In the genomic region with DNA sequence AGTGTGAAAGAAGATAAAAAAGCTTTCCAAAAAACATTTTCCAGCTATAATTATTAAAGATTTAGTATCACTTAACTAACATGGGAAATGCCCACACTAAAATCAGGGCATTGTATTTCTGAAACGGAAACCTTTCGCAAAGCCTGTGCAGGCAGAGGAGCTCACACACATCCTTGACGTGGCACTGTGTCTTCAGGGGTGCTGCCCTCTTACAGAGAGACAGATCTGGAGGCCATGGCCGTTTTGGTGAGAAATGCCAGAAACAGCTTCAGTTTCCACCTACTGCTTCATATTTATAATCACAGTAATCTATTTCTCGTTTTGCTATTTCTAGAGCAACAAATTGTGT, we compare ENCODE assay signal across 22 cellular contexts. TPM values are rescaled to one million over a fixed set of nuclear protein-coding genes. Genes with fewer than 3 reads are reported as not detected.
DNase-seq lines count a peak whose midpoint lies in the region; ATAC-seq and TF ChIP-seq lines count a peak whose summit lies in the region.
"Had no signal": no experiment of that assay in that cellular context is flagged by ENCODE, and none has a peak within 500 bp of the region (broad histone marks: within the 10 kb centered on the region; RNA-seq: fewer than 3 reads in every experiment).

No MANE protein-coding gene starts in this region.

- no peak overlapping the region for H3K4me3 Mint-ChIP-seq in effector memory CD8-positive, alpha-beta T cell
- peak overlapping the region; percentile 56 for H3K4me3 Mint-ChIP-seq in natural killer cell treated with Interleukin-12 subunit alpha and Interleukin-12 subunit beta and Interleukin-15 and Interleukin-18, amount 100 ng/mL, for 72 hours
- H3K4me3 Mint-ChIP-seq: HFFc6 had no signal

- H3K9me3 ChIP-seq in cardiac muscle cell (ENCODE audit: low read depth) (no peaks in the 10 kb centered on the region), thyroid gland (no peaks in the 10 kb centered on the region)
- H3K9me3 ChIP-seq: SJCRH30 had no signal

- H3K27ac ChIP-seq in cardiac muscle cell = peak overlapping the region; percentile 81
- peak overlapping the region; percentile 69 to 92 (median 80) for H3K27ac ChIP-seq in thyroid gland
- H3K27ac ChIP-seq: 22Rv1, C4-2B, KMS-11, SJCRH30 had no signal

- no peaks in the 10 kb centered on the region for H3K27me3 Mint-ChIP-seq in effector memory CD8-positive, alpha-beta T cell
- peaks cover 0 to 3% of the 10 kb centered on the region in 2 donors for H3K27me3 Mint-ChIP-seq in natural killer cell treated with Interleukin-12 subunit alpha and Interleukin-12 subunit beta and Interleukin-15 and Interleukin-18, amount 100 ng/mL, for 72 hours

- H3K27me3 ChIP-seq in cardiac muscle cell (no peaks in the 10 kb centered on the region), thyroid gland (no peaks in the 10 kb centered on the region)
- H3K27me3 ChIP-seq: SJCRH30 had no signal

- H3K36me3 ChIP-seq in cardiac muscle cell (peaks cover 53% of the 10 kb centered on the region), thyroid gland (peaks cover 7 to 12% of the 10 kb centered on the region in 2 donors)

- DNase-seq in cardiac muscle cell (ENCODE audit: low read depth in 1 of 2, low spot score in 1 of 2) = no peak
- no peak for DNase-seq in cardiac septum (ENCODE audit: low spot score)
- DNase-seq in effector memory CD8-positive, alpha-beta T cell = no peak
- DNase-seq in natural killer cell treated with Interleukin-12 subunit alpha and Interleukin-12 subunit beta and Interleukin-15 and Interleukin-18, amount 100 ng/mL, for 72 hours (ENCODE audit: low spot score) = peak; percentile 64
- DNase-seq in thyroid gland = no peak
- no peak for DNase-seq in COLO829 (ENCODE audit: low spot score)
- DNase-seq in OCI-M1 (lab: John Stamatoyannopoulos, UW) = no peak
- DNase-seq: AML-193, DMS153, GDM1, HFFc6, NCI-H1417, NCI-H187, NCI-H2227 treated with DMSO at 0.1 percent for 48 hours, NCI-H524, NCI-H82, SJCRH30 had no signal

- TF ChIP-seq POLR2A in thyroid gland (IDR thresholded peaks at IDR 0.05) = no peak

- intact Hi-C loops in cardiac septum (cut with DNase I) = no loop called here
- intact Hi-C loops in thyroid gland (cut with DNase I) = no loop called here

- ATAC-seq in effector memory CD8-positive, alpha-beta T cell (replicated peaks) = peak; percentile 48
- ATAC-seq in natural killer cell treated with Interleukin-12 subunit alpha and Interleukin-12 subunit beta and Interleukin-15 and Interleukin-18, amount 100 ng/mL, for 72 hours = peak; percentile 85 to 88
- ATAC-seq in HG02610 (IDR thresholded peaks at IDR 0.05; ENCODE audit: unreplicated experiment) = no peak
- ATAC-seq: GM12878 had no signal

- no peak for TF ChIP-seq CTCF in cardiac muscle cell (IDR thresholded peaks at IDR 0.05; ENCODE audit: low read depth, low read length)
- no peak for TF ChIP-seq CTCF in thyroid gland (IDR thresholded peaks at IDR 0.05)

- WGBS in thyroid gland, 2 donors = 72 to 85% methylated on average over 5 of the region's 5 CpGs

- peaks cover 29% of the 10 kb centered on the region for H3K4me1 ChIP-seq in cardiac muscle cell (ENCODE audit: low read depth)
- peaks cover 44 to 64% of the 10 kb centered on the region in 2 donors for H3K4me1 ChIP-seq in thyroid gland
- H3K4me1 ChIP-seq: SJCRH30 had no signal

- H3K9me3 Mint-ChIP-seq in effector memory CD8-positive, alpha-beta T cell = no peaks in the 10 kb centered on the region
- no peaks in the 10 kb centered on the region for H3K9me3 Mint-ChIP-seq in natural killer cell treated with Interleukin-12 subunit alpha and Interleukin-12 subunit beta and Interleukin-15 and Interleukin-18, amount 100 ng/mL, for 72 hours
- H3K9me3 Mint-ChIP-seq: HFFc6 had no signal

- peaks cover 6 to 17% of the 10 kb centered on the region in 2 donors for H3K4me1 Mint-ChIP-seq in effector memory CD8-positive, alpha-beta T cell (ENCODE audit: low read depth in 2 of 2)
- H3K4me1 Mint-ChIP-seq in natural killer cell treated with Interleukin-12 subunit alpha and Interleukin-12 subunit beta and Interleukin-15 and Interleukin-18, amount 100 ng/mL, for 72 hours (ENCODE audit: low read depth in 2 of 2) = peaks cover 18 to 24% of the 10 kb centered on the region in 2 donors

- H3K4me3 ChIP-seq in cardiac muscle cell (no peak overlapping the region), thyroid gland (replicated peaks in 1 of 3) (no peak overlapping the region)
- H3K4me3 ChIP-seq: GM12878, SJCRH30 had no signal

- H3K36me3 Mint-ChIP-seq in effector memory CD8-positive, alpha-beta T cell (ENCODE audit: insufficient read depth) = peaks cover 9% of the 10 kb centered on the region
- no peaks in the 10 kb centered on the region for H3K36me3 Mint-ChIP-seq in natural killer cell treated with Interleukin-12 subunit alpha and Interleukin-12 subunit beta and Interleukin-15 and Interleukin-18, amount 100 ng/mL, for 72 hours

- peak overlapping the region; percentile 59 to 75 for H3K27ac Mint-ChIP-seq in effector memory CD8-positive, alpha-beta T cell
- H3K27ac Mint-ChIP-seq in natural killer cell treated with Interleukin-12 subunit alpha and Interleukin-12 subunit beta and Interleukin-15 and Interleukin-18, amount 100 ng/mL, for 72 hours = peak overlapping the region; percentile 34 to 73
- H3K27ac Mint-ChIP-seq: HFFc6 had no signal

RNA-seq across cellular contexts. Expression of a gene that starts 26.7 kb away (rescaled TPM):
- 602 and 603 TPM in 2 replicates for total RNA-seq in cardiac muscle cell
- polyA plus RNA-seq in cardiac muscle cell = 220 and 285 TPM in 2 replicates
- 256 TPM for total RNA-seq in cardiac septum
- 1 to 10 TPM; 1.3 to 2.3 TPM for total RNA-seq in natural killer cell treated with Interleukin-12 subunit alpha and Interleukin-12 subunit beta and Interleukin-15 and Interleukin-18, amount 100 ng/mL, for 72 hours
- 100 to 1,000 TPM; 310 to 509 (median 429) TPM for total RNA-seq in thyroid gland

Comparison
In these comparisons a context has a peak if more than half of its experiments do, and no peak if none do; other contexts are left out.
1. RNA of a gene that starts 26.7 kb away (total RNA-seq): 602 to 603 TPM in cardiac muscle cell, 310 to 509 TPM in thyroid gland and 256 TPM in cardiac septum (single experiment); 1.3 to 2.3 TPM in natural killer cell treated with Interleukin-12 subunit alpha and Interleukin-12 subunit beta and Interleukin-15 and Interleukin-18, amount 100 ng/mL, for 72 hours; every median in the first group is over 10 times any median in the second.